ENCODE assay signal across 8 cellular contexts in genomic region chr1:202105571-202106339, GRCh38. TPM values are rescaled to one million over a fixed set of nuclear protein-coding genes. Genes with fewer than 3 reads are reported as not detected.
DNase-seq lines count a peak whose midpoint lies in the region; ATAC-seq, FAIRE-seq and TF ChIP-seq lines count a peak whose summit lies in the region.

No MANE protein-coding gene starts in this region.

- H3K9me3 ChIP-seq in OCI-LY3 (ENCODE audit: insufficient read depth, low read length) (no peaks in the 10 kb centered on the region), endothelial cell of umbilical vein (replicated peaks; ENCODE audit: control insufficient read depth, insufficient read depth, low read length) (no peaks in the 10 kb centered on the region), trophoblast cell (ENCODE audit: insufficient read depth, low read depth, low read length) (no peaks in the 10 kb centered on the region)

- POLR2A ChIA-PET in endothelial cell of umbilical vein (lab: Charles Lee) = no interaction called here

- ATAC-seq in HG03439 (IDR thresholded peaks at IDR 0.05; ENCODE audit: unreplicated experiment) = no peak

- H3K27ac ChIP-seq in OCI-LY3 (ENCODE audit: low read length) = no peak overlapping the region
- no peak overlapping the region for H3K27ac ChIP-seq in endothelial cell of umbilical vein (ENCODE audit: insufficient read depth, low read depth, low read length)
- peak overlapping the region; percentile 85 for H3K27ac ChIP-seq in trophoblast cell (ENCODE audit: low read depth, low read length)

- intact Hi-C loops in endothelial cell of umbilical vein (cut with micrococcal nuclease) = no loop called here

- CTCF ChIA-PET in endothelial cell of umbilical vein (lab: Charles Lee) = interaction anchor here (0.7 to 1.5 kb wide), 7 partner anchors 14 to 106 kb away, joined by 3 to 5 read pairs (median 3); no protein-coding TSS in a partner anchor

- H2AK5ac ChIP-seq in trophoblast cell (ENCODE audit: low read length) = peak overlapping the region; percentile 97

- peak overlapping the region; percentile 81 for H2BK5ac ChIP-seq in trophoblast cell (ENCODE audit: low read depth, low read length, poor library complexity)

- H3K4me3 ChIP-seq in OCI-LY3 (ENCODE audit: low read length) (peak overlapping the region; percentile 57), endothelial cell of umbilical vein (replicated peaks in 1 of 3; ENCODE audit: insufficient read depth in 1 of 3, low read depth in 1 of 3, low read length in 3 of 3) (no peak overlapping the region), trophoblast cell (ENCODE audit: low read depth, low read length) (no peak overlapping the region)

- H2BK12ac ChIP-seq in trophoblast cell (ENCODE audit: low read length) = peak overlapping the region; percentile 95

- peak overlapping the region; percentile 87 for H2BK120ac ChIP-seq in trophoblast cell (ENCODE audit: insufficient read depth, low read length, poor library complexity)

- peak overlapping the region; percentile 36 for H3K14ac ChIP-seq in trophoblast cell (ENCODE audit: low read length)

- dilution Hi-C loops in endothelial cell of umbilical vein (cut with MboI; ENCODE audit: extremely low pct_ligation_motif_present, low sequenced_read_pairs) = no loop called here

- H3K79me1 ChIP-seq in trophoblast cell (ENCODE audit: low read length) = peaks cover 15% of the 10 kb centered on the region

- no peaks in the 10 kb centered on the region for H4K20me1 ChIP-seq in OCI-LY3 (ENCODE audit: insufficient read depth, low read length)
- H4K20me1 ChIP-seq in endothelial cell of umbilical vein (replicated peaks; ENCODE audit: control insufficient read depth, extremely low read depth, insufficient read depth, low read length) = no peaks in the 10 kb centered on the region

- no peak for TF ChIP-seq POLR2A in endothelial cell of umbilical vein (IDR thresholded peaks at IDR 0.05; ENCODE audit: low read depth, low read length)

- H4K12ac ChIP-seq in trophoblast cell (ENCODE audit: low read depth, low read length) = no peak overlapping the region

- peak; percentile 68 for DNase-seq in HPDE6-E6E7 (ENCODE audit: extremely low spot score)
- no peak for DNase-seq in endothelial cell of umbilical vein (ENCODE audit: low read depth, low spot score)
- peak; percentile 87 to 89 for DNase-seq in trophoblast cell
- DNase-seq in HuH-7.5 (ENCODE audit: low spot score) = no peak
- no peak for DNase-seq in NCI-H446 (lab: John Stamatoyannopoulos, UW)
- DNase-seq in GM10266 (ENCODE audit: extremely low spot score) = no peak

- H3K9me1 ChIP-seq in endothelial cell of umbilical vein (replicated peaks; ENCODE audit: control insufficient read depth, extremely low read depth, insufficient read depth, low read length) = no peaks in the 10 kb centered on the region

- H3K27me3 ChIP-seq in OCI-LY3 (ENCODE audit: low read depth, low read length) = no peaks in the 10 kb centered on the region
- H3K27me3 ChIP-seq in endothelial cell of umbilical vein (ENCODE audit: control insufficient read depth in 2 of 2, insufficient read depth in 2 of 2, low read length in 2 of 2) = no peaks in the 10 kb centered on the region
- H3K27me3 ChIP-seq in trophoblast cell (ENCODE audit: insufficient read depth, low read length) = no peaks in the 10 kb centered on the region

- peak overlapping the region; percentile 97 for H4K91ac ChIP-seq in trophoblast cell (ENCODE audit: low read depth, low read length)

- FAIRE-seq in endothelial cell of umbilical vein (lab: Jason Lieb, UNC) = no peak

- H3K4me2 ChIP-seq in OCI-LY3 (ENCODE audit: low read length) = peak overlapping the region; percentile 57
- no peak overlapping the region for H3K4me2 ChIP-seq in endothelial cell of umbilical vein (ENCODE audit: insufficient read depth, low read length)
- peak overlapping the region; percentile 43 for H3K4me2 ChIP-seq in trophoblast cell (ENCODE audit: low read length)

- H3K9ac ChIP-seq in OCI-LY3 (ENCODE audit: low read length) (peak overlapping the region; percentile 27; the same call in 1 of the 2 replicates), endothelial cell of umbilical vein (replicated peaks; ENCODE audit: extremely low read depth, insufficient read depth, low read length) (no peak overlapping the region), trophoblast cell (ENCODE audit: low read length) (no peak overlapping the region)

- H4K8ac ChIP-seq in trophoblast cell (ENCODE audit: low read depth, low read length) = peak overlapping the region; percentile 72

- no peaks in the 10 kb centered on the region for H3K79me2 ChIP-seq in OCI-LY3 (ENCODE audit: low read length)
- no peaks in the 10 kb centered on the region for H3K79me2 ChIP-seq in endothelial cell of umbilical vein (ENCODE audit: control insufficient read depth, insufficient read depth, low read length)
- H3K79me2 ChIP-seq in trophoblast cell (ENCODE audit: control insufficient read depth, insufficient read depth, low read length, poor library complexity) = peaks cover 3% of the 10 kb centered on the region

- peak overlapping the region; percentile 77 for H2AFZ ChIP-seq in OCI-LY3 (ENCODE audit: low read depth, low read length)
- peak overlapping the region; percentile 1 for H2AFZ ChIP-seq in endothelial cell of umbilical vein (ENCODE audit: low read depth, low read length)
- peak overlapping the region; percentile 57 for H2AFZ ChIP-seq in trophoblast cell (ENCODE audit: insufficient read depth, low read length, poor library complexity)

- no TSS peak for BruUV-seq in endothelial cell of umbilical vein (replicated peaks; lab: Mats Ljungman, UMichigan)

- no peak overlapping the region for H3K23ac ChIP-seq in trophoblast cell (ENCODE audit: low read length)

- no peaks in the 10 kb centered on the region for H3K36me3 ChIP-seq in OCI-LY3 (replicated peaks; ENCODE audit: low read depth, low read length)
- no peaks in the 10 kb centered on the region for H3K36me3 ChIP-seq in endothelial cell of umbilical vein (ENCODE audit: control insufficient read depth in 2 of 2, extremely low read depth in 1 of 2, insufficient read depth in 2 of 2, low read length in 2 of 2)
- no peaks in the 10 kb centered on the region for H3K36me3 ChIP-seq in trophoblast cell (ENCODE audit: control insufficient read depth in 1 of 2, insufficient read depth in 2 of 2, low read length in 2 of 2)

- H3K18ac ChIP-seq in trophoblast cell (ENCODE audit: low read length) = no peak overlapping the region

- WGBS in trophoblast cell (ENCODE audit: extremely low coverage, insufficient coverage, insufficient read length) = no CpG with 5 or more reads among the region's 10 CpGs

- H3K4me1 ChIP-seq in OCI-LY3 (ENCODE audit: low read length) = peaks cover 15% of the 10 kb centered on the region
- no peaks in the 10 kb centered on the region for H3K4me1 ChIP-seq in endothelial cell of umbilical vein (ENCODE audit: control insufficient read depth, extremely low read depth, insufficient read depth, low read length)
- H3K4me1 ChIP-seq in trophoblast cell (ENCODE audit: control insufficient read depth in 1 of 2, insufficient read depth in 2 of 2, low read length in 2 of 2) = peaks cover 14 to 17% of the 10 kb centered on the region in 2 experiments

- no peak overlapping the region for H3K4ac ChIP-seq in trophoblast cell (ENCODE audit: low read depth, low read length)

- TF ChIP-seq CTCF in OCI-LY3 (IDR thresholded peaks at IDR 0.05; ENCODE audit: low read depth, low read length) (no peak), endothelial cell of umbilical vein (IDR thresholded peaks at IDR 0.05; ENCODE audit: extremely low read depth in 1 of 2, insufficient read depth in 1 of 2, low read depth in 1 of 2, low read length in 2 of 2) (no peak), GM10266 (IDR thresholded peaks at IDR 0.05; ENCODE audit: control insufficient read depth, insufficient read depth, low read depth, missing control alignments) (no peak)

TF ChIP-seq in endothelial cell of umbilical vein, 7 proteins besides CTCF, POLR2A, EP300 and RAD21 (continues in another document):
- TF ChIP-seq EZH2 (IDR thresholded peaks at IDR 0.05; ENCODE audit: borderline replicate concordance, low read depth, low read length, severe bottlenecking) = no peak
- no peak for TF ChIP-seq POLR2AphosphoS5 (IDR thresholded peaks at IDR 0.05; ENCODE audit: insufficient read depth, low read depth, low read length)
- no peak for TF ChIP-seq JUN (IDR thresholded peaks at IDR 0.05; ENCODE audit: borderline replicate concordance, insufficient read depth, insufficient read length, low read depth)

RNA-seq across cellular contexts. Expression of gene GPR37L1, which starts 17.0 kb away (rescaled TPM):
- not detected in 2 replicates for total RNA-seq in endothelial cell of umbilical vein
- polyA plus RNA-seq in endothelial cell of umbilical vein = not detected in 2 replicates
- polyA plus RNA-seq in endothelial cell of umbilical vein (2011; cell fraction: cytosol; rRNA removed) = not detected in 2 replicates
- not detected in 2 replicates for polyA plus RNA-seq in endothelial cell of umbilical vein (2011; cell fraction: nucleus; rRNA removed)
- 0.03 TPM in 1 of 2 replicates, not detected in the other for polyA plus RNA-seq in endothelial cell of umbilical vein (2012)
- polyA minus RNA-seq in endothelial cell of umbilical vein = not detected in 2 replicates
- polyA minus RNA-seq in endothelial cell of umbilical vein (2011; cell fraction: cytosol; rRNA and poly(A)+ RNA removed) = 0.20 TPM
- polyA minus RNA-seq in endothelial cell of umbilical vein (2011; cell fraction: nucleus; rRNA and poly(A)+ RNA removed) = not detected in 2 replicates
- 0.03 TPM in 2 replicates for polyA plus RNA-seq in trophoblast cell (2013)

RNA-seq across cellular contexts. Expression of gene ARL8A, which starts 38.8 kb away (rescaled TPM):
- total RNA-seq in endothelial cell of umbilical vein = 69.5 and 75.6 TPM in 2 replicates
- 54.3 and 57.9 TPM in 2 replicates for polyA plus RNA-seq in endothelial cell of umbilical vein
- polyA plus RNA-seq in endothelial cell of umbilical vein (2011; cell fraction: cytosol; rRNA removed) = 49.0 and 49.1 TPM in 2 replicates
- 45.0 and 45.4 TPM in 2 replicates for polyA plus RNA-seq in endothelial cell of umbilical vein (2011; cell fraction: nucleus; rRNA removed)
- polyA plus RNA-seq in endothelial cell of umbilical vein (2012) = 46.7 and 54.8 TPM in 2 replicates
- 33.0 and 43.4 TPM in 2 replicates for polyA minus RNA-seq in endothelial cell of umbilical vein
- 14.3 TPM for polyA minus RNA-seq in endothelial cell of umbilical vein (2011; cell fraction: cytosol; rRNA and poly(A)+ RNA removed)
- 18.7 and 18.9 TPM in 2 replicates for polyA minus RNA-seq in endothelial cell of umbilical vein (2011; cell fraction: nucleus; rRNA and poly(A)+ RNA removed)
- polyA plus RNA-seq in trophoblast cell (2013) = 20.3 and 20.9 TPM in 2 replicates

RNA-seq across cellular contexts. Expression of gene PTPN7, which starts 54.6 kb away (rescaled TPM):
- 0.86 and 1.9 TPM in 2 replicates for total RNA-seq in endothelial cell of umbilical vein
- polyA plus RNA-seq in endothelial cell of umbilical vein = 1.8 and 2.4 TPM in 2 replicates
- polyA plus RNA-seq in endothelial cell of umbilical vein (2011; cell fraction: cytosol; rRNA removed) = 0.84 and 1.1 TPM in 2 replicates
- 1.1 and 1.5 TPM in 2 replicates for polyA plus RNA-seq in endothelial cell of umbilical vein (2011; cell fraction: nucleus; rRNA removed)
- polyA plus RNA-seq in endothelial cell of umbilical vein (2012) = 0.41 and 0.75 TPM in 2 replicates
- polyA minus RNA-seq in endothelial cell of umbilical vein = 5.1 and 6.0 TPM in 2 replicates
- polyA minus RNA-seq in endothelial cell of umbilical vein (2011; cell fraction: cytosol; rRNA and poly(A)+ RNA removed) = not detected
- polyA minus RNA-seq in endothelial cell of umbilical vein (2011; cell fraction: nucleus; rRNA and poly(A)+ RNA removed) = 0.34 and 0.48 TPM in 2 replicates
- polyA plus RNA-seq in trophoblast cell (2013) = not detected in 2 replicates

Comparison
In these comparisons a context has a peak if more than half of its experiments do, and no peak if none do; other contexts are left out.
1. DNase-seq: peak in HPDE6-E6E7 (single experiment) and trophoblast cell (2 of 2); none in endothelial cell of umbilical vein (single experiment), HuH-7.5 (single experiment), NCI-H446 (0 of 2) and GM10266 (single experiment).
2. H2AFZ ChIP-seq: peak in every context shown above with its lines; median percentile 77 in OCI-LY3; 57 in trophoblast cell; 1 in endothelial cell of umbilical vein.